In the genomic region with DNA sequence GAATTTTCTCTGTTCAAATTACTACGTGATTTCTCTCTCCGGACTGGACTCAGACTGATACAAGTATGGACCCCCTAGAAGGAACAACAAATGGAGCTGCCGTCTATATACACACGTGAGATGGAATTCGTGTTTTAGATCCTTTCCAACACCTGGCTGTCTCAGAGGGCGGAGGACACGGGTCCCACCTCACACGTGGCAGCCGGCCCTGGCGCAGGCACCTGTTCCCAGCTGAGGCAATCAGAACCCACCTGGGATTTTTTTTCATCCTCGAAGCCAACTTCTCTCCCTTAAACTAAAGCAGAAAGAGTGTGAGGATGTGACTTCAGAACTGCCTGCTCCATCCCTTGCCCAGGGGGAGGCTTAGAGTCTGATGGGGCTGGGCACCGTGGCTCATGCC, we compare ENCODE assay signal across 1 cellular context.
TF ChIP-seq lines count a peak whose summit lies in the region.

No MANE protein-coding gene starts in this region.

TF ChIP-seq in HCT116, 20 proteins besides CTCF, POLR2A, EP300 and RAD21 (continued from another document):
- TF ChIP-seq, protein P1, sequence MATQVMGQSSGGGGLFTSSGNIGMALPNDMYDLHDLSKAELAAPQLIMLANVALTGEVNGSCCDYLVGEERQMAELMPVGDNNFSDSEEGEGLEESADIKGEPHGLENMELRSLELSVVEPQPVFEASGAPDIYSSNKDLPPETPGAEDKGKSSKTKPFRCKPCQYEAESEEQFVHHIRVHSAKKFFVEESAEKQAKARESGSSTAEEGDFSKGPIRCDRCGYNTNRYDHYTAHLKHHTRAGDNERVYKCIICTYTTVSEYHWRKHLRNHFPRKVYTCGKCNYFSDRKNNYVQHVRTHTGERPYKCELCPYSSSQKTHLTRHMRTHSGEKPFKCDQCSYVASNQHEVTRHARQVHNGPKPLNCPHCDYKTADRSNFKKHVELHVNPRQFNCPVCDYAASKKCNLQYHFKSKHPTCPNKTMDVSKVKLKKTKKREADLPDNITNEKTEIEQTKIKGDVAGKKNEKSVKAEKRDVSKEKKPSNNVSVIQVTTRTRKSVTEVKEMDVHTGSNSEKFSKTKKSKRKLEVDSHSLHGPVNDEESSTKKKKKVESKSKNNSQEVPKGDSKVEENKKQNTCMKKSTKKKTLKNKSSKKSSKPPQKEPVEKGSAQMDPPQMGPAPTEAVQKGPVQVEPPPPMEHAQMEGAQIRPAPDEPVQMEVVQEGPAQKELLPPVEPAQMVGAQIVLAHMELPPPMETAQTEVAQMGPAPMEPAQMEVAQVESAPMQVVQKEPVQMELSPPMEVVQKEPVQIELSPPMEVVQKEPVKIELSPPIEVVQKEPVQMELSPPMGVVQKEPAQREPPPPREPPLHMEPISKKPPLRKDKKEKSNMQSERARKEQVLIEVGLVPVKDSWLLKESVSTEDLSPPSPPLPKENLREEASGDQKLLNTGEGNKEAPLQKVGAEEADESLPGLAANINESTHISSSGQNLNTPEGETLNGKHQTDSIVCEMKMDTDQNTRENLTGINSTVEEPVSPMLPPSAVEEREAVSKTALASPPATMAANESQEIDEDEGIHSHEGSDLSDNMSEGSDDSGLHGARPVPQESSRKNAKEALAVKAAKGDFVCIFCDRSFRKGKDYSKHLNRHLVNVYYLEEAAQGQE (IDR thresholded peaks at IDR 0.05; ENCODE audit: low read depth), result no peak
- TF ChIP-seq, protein P2, sequence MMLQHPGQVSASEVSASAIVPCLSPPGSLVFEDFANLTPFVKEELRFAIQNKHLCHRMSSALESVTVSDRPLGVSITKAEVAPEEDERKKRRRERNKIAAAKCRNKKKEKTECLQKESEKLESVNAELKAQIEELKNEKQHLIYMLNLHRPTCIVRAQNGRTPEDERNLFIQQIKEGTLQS (IDR thresholded peaks at IDR 0.05), result no peak
- no peak for TF ChIP-seq TCF7L2 (IDR thresholded peaks at IDR 0.05; ENCODE audit: borderline replicate concordance, extremely low read depth, insufficient read depth, insufficient read length)
- TF ChIP-seq ZFX (IDR thresholded peaks at IDR 0.05), result no peak
- TF ChIP-seq CEBPB (IDR thresholded peaks at IDR 0.05; ENCODE audit: low read depth), result no peak
- no peak for TF ChIP-seq FOSL1 (IDR thresholded peaks at IDR 0.05; ENCODE audit: low read depth)
